13 cellular contexts compared by ENCODE assay signal in genomic region chr12:21675096-21675495, GRCh38.
"Had no signal": no experiment of that assay in that cellular context is flagged by ENCODE, and none has a peak within 500 bp of the region (broad histone marks: within the 10 kb centered on the region; RNA-seq: fewer than 3 reads in every experiment).

No MANE protein-coding gene starts in this region.

- H3K4me3 ChIP-seq: coronary artery, gastroesophageal sphincter had no signal

- H3K9me3 ChIP-seq: gastroesophageal sphincter had no signal

- H3K27ac ChIP-seq: coronary artery, gastroesophageal sphincter had no signal

- H3K4me3 Mint-ChIP-seq: natural killer cell, neural crest cell, type B pancreatic cell had no signal

- H3K27ac Mint-ChIP-seq: natural killer cell, type B pancreatic cell had no signal

- H3K4me1 ChIP-seq: gastroesophageal sphincter had no signal

- H3K9me3 Mint-ChIP-seq: natural killer cell, neural crest cell, type B pancreatic cell had no signal

- H3K4me1 Mint-ChIP-seq: natural killer cell, neural crest cell had no signal

- ATAC-seq: esophagus mucosa, gastroesophageal sphincter, left cardiac atrium, natural killer cell, right cardiac atrium had no signal

- H3K36me3 ChIP-seq: gastroesophageal sphincter had no signal

- H3K36me3 Mint-ChIP-seq: natural killer cell, type B pancreatic cell had no signal

- H3K27me3 ChIP-seq: gastroesophageal sphincter had no signal

- DNase-seq: effector CD4-positive, alpha-beta T cell; glutamatergic neuron; left cardiac atrium; natural killer cell; right cardiac atrium; small intestine; stimulated activated CD4-positive, alpha-beta T cell treated with anti-CD3 and anti-CD28 coated beads, Interleukin-12 subunit alpha, Interleukin-12 subunit beta, amount 100 ng/mL, for 4 hours; stimulated activated naive CD4-positive, alpha-beta T cell had no signal
